In genomic region chr11:71206186-71206585, GRCh38 we compare ENCODE assay signal across 14 cellular contexts. TPM values are rescaled to one million over a fixed set of nuclear protein-coding genes. Genes with fewer than 3 reads are reported as not detected.
DNase-seq lines count a peak whose midpoint lies in the region; ATAC-seq, FAIRE-seq and TF ChIP-seq lines count a peak whose summit lies in the region.
"Had no signal": no experiment of that assay in that cellular context is flagged by ENCODE, and none has a peak within 500 bp of the region (broad histone marks: within the 10 kb centered on the region; RNA-seq: fewer than 3 reads in every experiment).

No MANE protein-coding gene starts in this region.

- TF ChIP-seq POLR2A in GM12892 (IDR thresholded peaks at IDR 0.05; ENCODE audit: low read depth, low read length): no peak

- no peak overlapping the region for H3K18ac ChIP-seq in trophoblast cell (ENCODE audit: low read length)

- WGBS in trophoblast cell (ENCODE audit: extremely low coverage, insufficient coverage, insufficient read length): no CpG with 5 or more reads among the region's 17 CpGs

- H3K4ac ChIP-seq in trophoblast cell (ENCODE audit: low read depth, low read length): no peak overlapping the region

- no peak for FAIRE-seq in GM12892 (lab: Jason Lieb, UNC)

- H3K4me1 ChIP-seq in trophoblast cell (ENCODE audit: control insufficient read depth in 1 of 2, insufficient read depth in 2 of 2, low read length in 2 of 2): peaks cover 11 to 12% of the 10 kb centered on the region in 2 experiments
- H3K4me1 ChIP-seq: left ventricle myocardium inferior had no signal

- no peak overlapping the region for H3K27ac ChIP-seq in trophoblast cell (ENCODE audit: low read depth, low read length)
- H3K27ac ChIP-seq: left ventricle myocardium inferior had no signal

- H2BK120ac ChIP-seq in trophoblast cell (ENCODE audit: insufficient read depth, low read length, poor library complexity): no peak overlapping the region

- no peaks in the 10 kb centered on the region for H3K27me3 ChIP-seq in trophoblast cell (ENCODE audit: insufficient read depth, low read length)

- H3K36me3 ChIP-seq in trophoblast cell (ENCODE audit: control insufficient read depth in 1 of 2, insufficient read depth in 2 of 2, low read length in 2 of 2): peaks cover 0 to 12% of the 10 kb centered on the region in 2 experiments
- H3K36me3 ChIP-seq: left ventricle myocardium inferior had no signal

- H2AK5ac ChIP-seq in trophoblast cell (ENCODE audit: low read length): no peak overlapping the region

- no peak overlapping the region for H4K12ac ChIP-seq in trophoblast cell (ENCODE audit: low read depth, low read length)

- ATAC-seq in HG03108 (IDR thresholded peaks at IDR 0.05; ENCODE audit: unreplicated experiment): no peak
- ATAC-seq: CD8-positive, alpha-beta T cell had no signal

- H4K91ac ChIP-seq in trophoblast cell (ENCODE audit: low read depth, low read length): no peak overlapping the region

- H3K23ac ChIP-seq in trophoblast cell (ENCODE audit: low read length): no peak overlapping the region

- peak overlapping the region; percentile 0 for H3K4me2 ChIP-seq in trophoblast cell (ENCODE audit: low read length)

- no peak overlapping the region for H3K14ac ChIP-seq in trophoblast cell (ENCODE audit: low read length)

- H3K79me2 ChIP-seq in trophoblast cell (ENCODE audit: control insufficient read depth, insufficient read depth, low read length, poor library complexity): no peaks in the 10 kb centered on the region

- H2AFZ ChIP-seq in trophoblast cell (ENCODE audit: insufficient read depth, low read length, poor library complexity): no peak overlapping the region

- peak; percentile 86 for DNase-seq in DMS53 (lab: John Stamatoyannopoulos, UW)
- DNase-seq in NCI-H510A (lab: John Stamatoyannopoulos, UW): peak; percentile 19
- peak; percentile 71 for DNase-seq in hepatic stellate cell (ENCODE audit: low spot score)
- DNase-seq in trophoblast cell: peak; percentile 70 to 81
- no peak for DNase-seq in cortex of kidney (lab: John Stamatoyannopoulos, UW)
- DNase-seq in GM12892 (ENCODE audit: insufficient read length): no peak
- no peak for DNase-seq in NCI-H1048 (lab: John Stamatoyannopoulos, UW)
- DNase-seq: activated T-cell treated with anti-CD3 and anti-CD28 coated beads for 4 hours; CD8-positive, alpha-beta T cell; left ventricle myocardium inferior; MM.1S; NCI-H526 treated with DMSO at 0.1 percent for 48 hours; SIG-M5 had no signal

- H2BK5ac ChIP-seq in trophoblast cell (ENCODE audit: low read depth, low read length, poor library complexity): no peak overlapping the region

- no peaks in the 10 kb centered on the region for H3K9me3 ChIP-seq in trophoblast cell (ENCODE audit: insufficient read depth, low read depth, low read length)
- H3K9me3 ChIP-seq: left ventricle myocardium inferior had no signal

- no peak overlapping the region for H4K8ac ChIP-seq in trophoblast cell (ENCODE audit: low read depth, low read length)

- H2BK12ac ChIP-seq in trophoblast cell (ENCODE audit: low read length): no peak overlapping the region

- no peak overlapping the region for H3K4me3 ChIP-seq in trophoblast cell (ENCODE audit: low read depth, low read length)
- H3K4me3 ChIP-seq: left ventricle myocardium inferior had no signal

- no peak overlapping the region for H3K9ac ChIP-seq in trophoblast cell (ENCODE audit: low read length)

- no peaks in the 10 kb centered on the region for H3K79me1 ChIP-seq in trophoblast cell (ENCODE audit: low read length)

RNA-seq across cellular contexts. Expression of gene SHANK2, which starts 46.2 kb away (rescaled TPM):
- polyA plus RNA-seq in trophoblast cell (2013): 20.8 and 21.4 TPM in 2 replicates
- polyA plus RNA-seq in GM12892 (2012; ENCODE audit: missing spikeins): 0.19 TPM

Comparison
In these comparisons a context has a peak if more than half of its experiments do, and no peak if none do; other contexts are left out.
1. DNase-seq: peak in DMS53 (single experiment), NCI-H510A (single experiment), hepatic stellate cell (single experiment) and trophoblast cell (2 of 2); none in cortex of kidney (single experiment), GM12892 (single experiment) and NCI-H1048 (single experiment).